9 cellular contexts compared by ENCODE assay signal in genomic region chr7:30226593-30227268, GRCh38. TPM values are rescaled to one million over a fixed set of nuclear protein-coding genes. Genes with fewer than 3 reads are reported as not detected.
DNase-seq lines count a peak whose midpoint lies in the region; ATAC-seq and TF ChIP-seq lines count a peak whose summit lies in the region.
"Had no signal": no experiment of that assay in that cellular context is flagged by ENCODE, and none has a peak within 500 bp of the region (broad histone marks: within the 10 kb centered on the region; RNA-seq: fewer than 3 reads in every experiment).

No MANE protein-coding gene starts in this region.

- H3K4me1 Mint-ChIP-seq in nephron progenitor cell: peaks cover 16% of the 10 kb centered on the region
- H3K4me1 Mint-ChIP-seq in natural killer cell treated with Interleukin-12 subunit alpha and Interleukin-12 subunit beta and Interleukin-15 and Interleukin-18, amount 100 ng/mL, for 72 hours (ENCODE audit: low read depth in 2 of 2): peaks cover 19 to 22% of the 10 kb centered on the region in 2 donors

- no peaks in the 10 kb centered on the region for H3K27me3 ChIP-seq in brain microvascular endothelial cell (replicated peaks)
- H3K27me3 ChIP-seq: ascending aorta had no signal

- peak; percentile 62 for DNase-seq in DMS153 (lab: John Stamatoyannopoulos, UW)
- peak; percentile 72 for DNase-seq in NCI-H1694 treated with DMSO at 0.1 percent for 48 hours (lab: John Stamatoyannopoulos, UW)
- no peak for DNase-seq in brain microvascular endothelial cell
- peak; percentile 33 for DNase-seq in nephron progenitor cell
- DNase-seq in natural killer cell treated with Interleukin-12 subunit alpha and Interleukin-12 subunit beta and Interleukin-15 and Interleukin-18, amount 100 ng/mL, for 72 hours (ENCODE audit: low spot score): no peak

- ATAC-seq in HG03045 (IDR thresholded peaks at IDR 0.05; ENCODE audit: unreplicated experiment) (no peak), HG03196 (IDR thresholded peaks at IDR 0.05; ENCODE audit: unreplicated experiment) (no peak), HG02973 (IDR thresholded peaks at IDR 0.05; ENCODE audit: unreplicated experiment) (no peak)
- no peak for ATAC-seq in natural killer cell treated with Interleukin-12 subunit alpha and Interleukin-12 subunit beta and Interleukin-15 and Interleukin-18, amount 100 ng/mL, for 72 hours

- no peaks in the 10 kb centered on the region for H3K36me3 ChIP-seq in brain microvascular endothelial cell (replicated peaks)
- H3K36me3 ChIP-seq: ascending aorta had no signal

- no peak overlapping the region for H3K27ac ChIP-seq in brain microvascular endothelial cell

- H3K9me3 Mint-ChIP-seq in nephron progenitor cell: peaks cover 2% of the 10 kb centered on the region
- no peaks in the 10 kb centered on the region for H3K9me3 Mint-ChIP-seq in natural killer cell treated with Interleukin-12 subunit alpha and Interleukin-12 subunit beta and Interleukin-15 and Interleukin-18, amount 100 ng/mL, for 72 hours

- H3K36me3 Mint-ChIP-seq in nephron progenitor cell (ENCODE audit: low read depth): no peaks in the 10 kb centered on the region
- H3K36me3 Mint-ChIP-seq in natural killer cell treated with Interleukin-12 subunit alpha and Interleukin-12 subunit beta and Interleukin-15 and Interleukin-18, amount 100 ng/mL, for 72 hours: no peaks in the 10 kb centered on the region

- no peaks in the 10 kb centered on the region for H3K27me3 Mint-ChIP-seq in nephron progenitor cell (ENCODE audit: low read depth, poor library complexity)
- peaks cover 7 to 9% of the 10 kb centered on the region in 2 donors for H3K27me3 Mint-ChIP-seq in natural killer cell treated with Interleukin-12 subunit alpha and Interleukin-12 subunit beta and Interleukin-15 and Interleukin-18, amount 100 ng/mL, for 72 hours

- no peak overlapping the region for H3K4me3 ChIP-seq in brain microvascular endothelial cell (ENCODE audit: low read depth, low read length)
- H3K4me3 ChIP-seq: ascending aorta had no signal

- in situ Hi-C loops in brain microvascular endothelial cell (cut with HindIII; ENCODE audit: low pct_ligation_motif_present, low sequenced_read_pairs): no loop called here

- peak overlapping the region; percentile 67 for H3K27ac Mint-ChIP-seq in nephron progenitor cell
- peak overlapping the region in 1 of 2 donors; percentile 32 for H3K27ac Mint-ChIP-seq in natural killer cell treated with Interleukin-12 subunit alpha and Interleukin-12 subunit beta and Interleukin-15 and Interleukin-18, amount 100 ng/mL, for 72 hours

- no peak overlapping the region for H3K4me3 Mint-ChIP-seq in nephron progenitor cell
- no peak overlapping the region for H3K4me3 Mint-ChIP-seq in natural killer cell treated with Interleukin-12 subunit alpha and Interleukin-12 subunit beta and Interleukin-15 and Interleukin-18, amount 100 ng/mL, for 72 hours

- TF ChIP-seq CTCF in brain microvascular endothelial cell (IDR thresholded peaks at IDR 0.05; ENCODE audit: low read depth, low read length, missing control alignments) (peak; percentile 58), nephron progenitor cell (IDR thresholded peaks at IDR 0.05) (peak; percentile 38)

RNA-seq across cellular contexts. Expression of gene ZNRF2, which starts 57.7 kb away (rescaled TPM):
- total RNA-seq in natural killer cell treated with Interleukin-12 subunit alpha and Interleukin-12 subunit beta and Interleukin-15 and Interleukin-18, amount 100 ng/mL, for 72 hours: 10 to 100 TPM; 10.4 to 12.3 TPM

Comparison
In these comparisons a context has a peak if more than half of its experiments do, and no peak if none do; other contexts are left out.
1. DNase-seq: peak in DMS153 (single experiment), NCI-H1694 treated with DMSO at 0.1 percent for 48 hours (single experiment) and nephron progenitor cell (single experiment); none in brain microvascular endothelial cell (single experiment) and natural killer cell treated with Interleukin-12 subunit alpha and Interleukin-12 subunit beta and Interleukin-15 and Interleukin-18, amount 100 ng/mL, for 72 hours (single experiment).